In genomic region chr6:142011775-142012174, GRCh38 we compare ENCODE assay signal across 19 cellular contexts.
DNase-seq lines count a peak whose midpoint lies in the region; ATAC-seq, FAIRE-seq and TF ChIP-seq lines count a peak whose summit lies in the region.
"Had no signal": no experiment of that assay in that cellular context is flagged by ENCODE, and none has a peak within 500 bp of the region (broad histone marks: within the 10 kb centered on the region; RNA-seq: fewer than 3 reads in every experiment).

No MANE protein-coding gene starts in this region.

- H3K27ac ChIP-seq in HCT116 (ENCODE audit: low read depth, low read length) (0 out of 2 replicates have a peak overlapping the region, but pooled peaks have one; percentile 91), K562 (ENCODE audit: extremely low read depth, low read depth, low read length) (no peak overlapping the region), H9 (ENCODE audit: insufficient read length, low read depth, low read length) (no peak overlapping the region)
- H3K27ac ChIP-seq: BLaER1 treated with 17β-estradiol and CSF1 and Interleukin-3, amounts not matched to agents 10 nM and 100 nM; HL-60 had no signal

- ATAC-seq in HCT116, result no peak
- ATAC-seq in K562, result no peak
- ATAC-seq in HG03520 (IDR thresholded peaks at IDR 0.05; ENCODE audit: unreplicated experiment), result no peak
- ATAC-seq: CD8-positive, alpha-beta T cell had no signal

- TF ChIP-seq POLR2A in HCT116 (IDR thresholded peaks at IDR 0.05; ENCODE audit: borderline replicate concordance, extremely low read depth, insufficient read depth, insufficient read length), result no peak
- no peak for TF ChIP-seq POLR2A in K562 (conservative IDR thresholded peaks at IDR 0.05)

- H4K8ac ChIP-seq in H9 (replicated peaks; ENCODE audit: insufficient read length, low read depth, low read length), result no peak overlapping the region

- TF ChIP-seq CTCF in HCT116 (IDR thresholded peaks at IDR 0.05 in 2 of 3, conservative IDR thresholded peaks at IDR 0.05 in 1 of 3; ENCODE audit: borderline replicate concordance in 1 of 3, insufficient read depth in 1 of 3, low read depth in 2 of 3, low read length in 2 of 3) (no peak), K562 (IDR thresholded peaks at IDR 0.05 in 2 of 3, conservative IDR thresholded peaks at IDR 0.05 in 1 of 3; ENCODE audit: insufficient read depth in 2 of 3, low read depth in 1 of 3, low read length in 3 of 3) (no peak), osteocyte (IDR thresholded peaks at IDR 0.05) (no peak), H9 (conservative IDR thresholded peaks at IDR 0.05) (no peak)

- H2BK15ac ChIP-seq in H9 (ENCODE audit: low read depth, low read length), result no peak overlapping the region

- CTCF ChIA-PET in HCT116 (lab: Charles Lee) (interaction anchor here (1.0 kb wide), 1 partner anchor 22 kb away, joined by 4 read pairs; no protein-coding TSS in a partner anchor), K562 (lab: Yijun Ruan, JAX; ENCODE audit: low intra/inter-chr PET ratio) (no interaction called here)

- H3K27me3 Mint-ChIP-seq in osteocyte (ENCODE audit: unreplicated experiment) (no peaks in the 10 kb centered on the region), H9 (ENCODE audit: low read depth) (no peaks in the 10 kb centered on the region)

- no peak for DNase-seq in HCT116 (ENCODE audit: low read depth, low spot score)
- peak; percentile 32 for DNase-seq in OCI-M1 (lab: John Stamatoyannopoulos, UW)
- no peak for DNase-seq in K562 (ENCODE audit: extremely low read depth in 1 of 4, low spot score in 3 of 4)
- no peak for DNase-seq in osteocyte (ENCODE audit: extremely low spot score, unreplicated experiment)
- DNase-seq in stimulated activated CD4-positive, alpha-beta T cell treated with anti-CD3 and anti-CD28 coated beads, Interleukin-2, amount 100 ng/mL, for 24 hours, result no peak
- DNase-seq in H9, result no peak
- DNase-seq: CD8-positive, alpha-beta T cell; Kasumi-1; MM.1S; NCI-H1092 treated with DMSO at 0.1 percent for 48 hours; NCI-H146; NCI-H2227 treated with DMSO at 0.1 percent for 48 hours; NCI-H526 had no signal

- H3K4me1 Mint-ChIP-seq in osteocyte (ENCODE audit: unreplicated experiment), result peaks cover 52% of the 10 kb centered on the region
- peaks cover 37 to 53% of the 10 kb centered on the region in 2 experiments for H3K4me1 Mint-ChIP-seq in H9
- H3K4me1 Mint-ChIP-seq: IgD-negative memory B cell had no signal

- H3K4me3 ChIP-seq in HCT116 (replicated peaks in 1 of 2; ENCODE audit: low read depth in 1 of 2, low read length in 2 of 2) (no peak overlapping the region), K562 (no peak overlapping the region)
- H3K4me3 ChIP-seq: BLaER1 treated with 17β-estradiol and CSF1 and Interleukin-3, amounts not matched to agents 10 nM and 100 nM had no signal

- H3K4me2 ChIP-seq in HCT116 (ENCODE audit: low read length), result peak overlapping the region; percentile 60; the same call in 1 of the 2 replicates
- H3K4me2 ChIP-seq in K562 (ENCODE audit: insufficient read depth, low read length), result no peak overlapping the region
- H3K4me2 ChIP-seq in H9 (ENCODE audit: insufficient read depth, insufficient read length, low read length), result no peak overlapping the region
- H3K4me2 ChIP-seq: BLaER1 treated with 17β-estradiol and CSF1 and Interleukin-3, amounts not matched to agents 10 nM and 100 nM had no signal

- no peak overlapping the region for H2BK12ac ChIP-seq in H9 (ENCODE audit: insufficient read length, low read depth, low read length)

- 10% methylated on average over 1 of the region's 1 CpG for WGBS in K562 (ENCODE audit: insufficient coverage, low coverage, missing lambda C conversion rate)
- WGBS in H9 (ENCODE audit: extremely low coverage, insufficient read length, low lambda C conversion rate), result no CpG with 5 or more reads among the region's 1 CpG

- H3K9me2 ChIP-seq in HCT116 (ENCODE audit: insufficient read depth), result no peaks in the 10 kb centered on the region

- no peaks in the 10 kb centered on the region for H3K9me1 ChIP-seq in K562 (ENCODE audit: control insufficient read depth, insufficient read depth, low read length)

- in situ Hi-C loops in K562 (cut with MboI), result no loop called here

- no peak for FAIRE-seq in K562 (lab: Jason Lieb, UNC)
- FAIRE-seq: D721Med, H1 had no signal

- intact Hi-C loops in HCT116 (cut with micrococcal nuclease) (no loop called here), K562 (cut with micrococcal nuclease) (no loop called here)

- H3T11ph ChIP-seq in H9 (ENCODE audit: low read length), result no peak overlapping the region

- H2BK120ac ChIP-seq in H9 (ENCODE audit: low read depth, low read length, poor library complexity, severe bottlenecking), result no peak overlapping the region

- no peaks in the 10 kb centered on the region for H3K79me1 ChIP-seq in H9 (ENCODE audit: insufficient read depth, low read depth, low read length, poor library complexity, severe bottlenecking)

- RAD21 ChIA-PET in HCT116 (lab: Charles Lee; ENCODE audit: low non-redundant PET in 1 of 2, low total read pairs in 2 of 2, uncharacterized antibody in 2 of 2, unreplicated experiment in 2 of 2), result no interaction called here

- no peak overlapping the region for H3K18ac ChIP-seq in H9 (ENCODE audit: insufficient read length, low read depth, low read length)

- H2AK5ac ChIP-seq in H9 (ENCODE audit: insufficient read length, low read length), result no peak overlapping the region

- no peak overlapping the region for H3K23ac ChIP-seq in H9 (ENCODE audit: insufficient read length, low read depth, low read length)

- no peaks in the 10 kb centered on the region for H3K36me3 ChIP-seq in HCT116 (ENCODE audit: control insufficient read depth in 1 of 2, insufficient read depth in 2 of 2, low read length in 2 of 2)
- H3K36me3 ChIP-seq in K562 (ENCODE audit: control insufficient read depth, insufficient read depth, low read length), result peaks cover 3% of the 10 kb centered on the region; the same call in 1 of the 3 replicates
- H3K36me3 ChIP-seq: BLaER1 treated with 17β-estradiol and CSF1 and Interleukin-3, amounts not matched to agents 10 nM and 100 nM had no signal

- H3K36me3 Mint-ChIP-seq in osteocyte (ENCODE audit: unreplicated experiment) (no peaks in the 10 kb centered on the region), H9 (ENCODE audit: insufficient read depth in 1 of 3, low read depth in 3 of 3) (peaks cover 3 to 13% (median 6%) of the 10 kb centered on the region in 3 experiments; a peak in 5 of 7 replicates)
- H3K36me3 Mint-ChIP-seq: CD8-positive, alpha-beta T cell; IgD-negative memory B cell had no signal

- no peak overlapping the region for H3K56ac ChIP-seq in H9 (ENCODE audit: insufficient read length, low read depth, low read length)

- no peak overlapping the region for H2BK20ac ChIP-seq in H9 (ENCODE audit: low read depth, low read length, poor library complexity, severe bottlenecking)

- H3K79me2 ChIP-seq in HCT116 (ENCODE audit: insufficient read depth, low read length), result no peaks in the 10 kb centered on the region
- peaks cover 14% of the 10 kb centered on the region for H3K79me2 ChIP-seq in K562 (ENCODE audit: control insufficient read depth, insufficient read depth, low read length)
- no peaks in the 10 kb centered on the region for H3K79me2 ChIP-seq in H9 (ENCODE audit: insufficient read depth, low read length)

- no peak for TF ChIP-seq EP300 in K562 (IDR thresholded peaks at IDR 0.05; ENCODE audit: low read length)

- H3K4me3 Mint-ChIP-seq in osteocyte (ENCODE audit: unreplicated experiment) (no peak overlapping the region), H9 (no peak overlapping the region)
- H3K4me3 Mint-ChIP-seq: CD8-positive, alpha-beta T cell; IgD-negative memory B cell had no signal

- no peak overlapping the region for H3K4ac ChIP-seq in H9 (ENCODE audit: low read depth, low read length)

- H4K20me1 ChIP-seq in HCT116 (ENCODE audit: insufficient read depth) (no peaks in the 10 kb centered on the region), K562 (replicated peaks; ENCODE audit: control insufficient read depth, insufficient read depth, low read length) (no peaks in the 10 kb centered on the region), H9 (ENCODE audit: control insufficient read depth, insufficient read depth, insufficient read length) (no peaks in the 10 kb centered on the region)
- H4K20me1 ChIP-seq: BLaER1 treated with 17β-estradiol and CSF1 and Interleukin-3, amounts not matched to agents 10 nM and 100 nM had no signal

- TF ChIP-seq RAD21 in HCT116 (IDR thresholded peaks at IDR 0.05; ENCODE audit: low read depth) (no peak), K562 (CRISPR knock-in tag; conservative IDR thresholded peaks at IDR 0.05 in 1 of 2, IDR thresholded peaks at IDR 0.05 in 1 of 2) (no peak)

- no peak overlapping the region for H4K5ac ChIP-seq in H9 (ENCODE audit: insufficient read length, low read depth, low read length)

- H3K9me3 ChIP-seq in HCT116 (ENCODE audit: control insufficient read depth in 1 of 2, insufficient read depth in 1 of 2, low read depth in 1 of 2, low read length in 2 of 2) (no peaks in the 10 kb centered on the region), K562 (replicated peaks; ENCODE audit: control insufficient read depth, insufficient read depth, low read depth, low read length) (no peaks in the 10 kb centered on the region), H9 (ENCODE audit: control insufficient read depth, low read depth, low read length) (no peaks in the 10 kb centered on the region)
- H3K9me3 ChIP-seq: BLaER1 treated with 17β-estradiol and CSF1 and Interleukin-3, amounts not matched to agents 10 nM and 100 nM had no signal

- no peaks in the 10 kb centered on the region for H3K23me2 ChIP-seq in H9 (ENCODE audit: insufficient read length, low read depth, low read length, poor library complexity, severe bottlenecking)

- no peak overlapping the region for H3K9ac ChIP-seq in HCT116 (ENCODE audit: low read length)
- no peak overlapping the region for H3K9ac ChIP-seq in K562 (ENCODE audit: insufficient read depth in 1 of 2, low read depth in 2 of 2, low read length in 2 of 2)
- no peak overlapping the region for H3K9ac ChIP-seq in H9 (ENCODE audit: extremely low read depth, insufficient read length, low read length)
- H3K9ac ChIP-seq: BLaER1 treated with 17β-estradiol and CSF1 and Interleukin-3, amounts not matched to agents 10 nM and 100 nM had no signal

- H3K27me3 ChIP-seq in HCT116 (ENCODE audit: insufficient read depth, low read length) (no peaks in the 10 kb centered on the region), K562 (ENCODE audit: control insufficient read depth in 2 of 2, insufficient read depth in 2 of 2, low read length in 2 of 2) (no peaks in the 10 kb centered on the region), H9 (ENCODE audit: insufficient read depth, low read length) (no peaks in the 10 kb centered on the region)
- H3K27me3 ChIP-seq: BLaER1 treated with 17β-estradiol and CSF1 and Interleukin-3, amounts not matched to agents 10 nM and 100 nM had no signal

- BruUV-seq in HCT116 (replicated peaks; lab: Mats Ljungman, UMichigan), result no TSS peak
- BruUV-seq in K562 (replicated peaks; lab: Mats Ljungman, UMichigan), result no TSS peak

- H3K9me3 Mint-ChIP-seq in osteocyte (ENCODE audit: unreplicated experiment), result peaks cover 4% of the 10 kb centered on the region
- peaks cover 4 to 8% of the 10 kb centered on the region in 2 experiments for H3K9me3 Mint-ChIP-seq in H9
- H3K9me3 Mint-ChIP-seq: CD8-positive, alpha-beta T cell had no signal

- POLR2A ChIA-PET in HCT116 (lab: Charles Lee), result no interaction called here
- POLR2A ChIA-PET in K562 (lab: Yijun Ruan, JAX), result interaction anchor here (0.6 to 1.0 kb wide), 2 partner anchors 9 to 200 kb away, joined by 3 read pairs; no protein-coding TSS in a partner anchor

- H2AFZ ChIP-seq in HCT116 (ENCODE audit: low read depth, low read length, poor library complexity, severe bottlenecking), result peak overlapping the region; percentile 60
- no peak overlapping the region for H2AFZ ChIP-seq in K562 (ENCODE audit: low read depth, low read length)
- H2AFZ ChIP-seq in H9 (ENCODE audit: low read length), result no peak overlapping the region

- H4K91ac ChIP-seq in H9 (ENCODE audit: insufficient read length, low read depth, low read length), result no peak overlapping the region

- no peak overlapping the region for H3K14ac ChIP-seq in H9 (ENCODE audit: insufficient read depth, low read length)

- H3K4me1 ChIP-seq in HCT116 (ENCODE audit: control insufficient read depth in 1 of 2, insufficient read depth in 2 of 2, low read length in 2 of 2) (peaks cover 78 to 87% of the 10 kb centered on the region in 2 experiments), K562 (replicated peaks in 1 of 2; ENCODE audit: control insufficient read depth in 2 of 2, insufficient read depth in 2 of 2, low read length in 2 of 2) (peaks cover 0 to 17% of the 10 kb centered on the region in 2 experiments; a peak in 2 of 5 replicates), H9 (ENCODE audit: insufficient read depth, low read length) (peaks cover 3% of the 10 kb centered on the region; the same call in 1 of the 2 replicates)
- H3K4me1 ChIP-seq: BLaER1 treated with 17β-estradiol and CSF1 and Interleukin-3, amounts not matched to agents 10 nM and 100 nM had no signal

- H3K27ac Mint-ChIP-seq in osteocyte (ENCODE audit: unreplicated experiment) (peak overlapping the region; percentile 40), H9 (no peak overlapping the region)
- H3K27ac Mint-ChIP-seq: CD8-positive, alpha-beta T cell had no signal

- H2BK5ac ChIP-seq in H9 (ENCODE audit: insufficient read length, low read length), result no peak overlapping the region

Comparison
In these comparisons a context has a peak if more than half of its experiments do, and no peak if none do; other contexts are left out.
1. Of the 22 proteins assayed by ChIP-seq in both K562 and HCT116: peak only in K562: JUND; only in HCT116: none; in both: none; in neither: 20; mixed calls (peak in some experiments, not most) for 1.